In genomic region chr2:101821828-101822458, GRCh38 we compare ENCODE assay signal across 15 cellular contexts.
"Had no signal": no experiment of that assay in that cellular context is flagged by ENCODE, and none has a peak within 500 bp of the region (broad histone marks: within the 10 kb centered on the region; RNA-seq: fewer than 3 reads in every experiment).

No MANE protein-coding gene starts in this region.

- H3K4me3 ChIP-seq: thyroid gland, vagina had no signal

- ATAC-seq: left lobe of liver; stimulated activated memory B cell treated with anti-CD40 and anti-IgM and Interleukin-4, amounts not matched to agents 10 μg/mL and 1 μg/mL and 100 μg/mL, for 72 hours had no signal

- DNase-seq: activated CD4-positive, alpha-beta T cell treated with anti-CD3 and anti-CD28 coated beads, Interleukin-2, amount 10 ng/mL, durations not matched to agents 24 days and 14 days; activated CD4-positive, CD25-positive, alpha-beta regulatory T cell; activated CD8-positive, alpha-beta memory T cell treated with anti-CD3 and anti-CD28 coated beads, Interleukin-2, amount 50 U/mL, for 48 hours; activated gamma-delta T cell treated with Interleukin-2 at 50 U/mL for 16 hours; aorta; dermis blood vessel endothelial cell; endodermal cell; islet precursor cell; naive thymus-derived CD4-positive, alpha-beta T cell; T-helper 2 cell; thyroid gland had no signal

- H3K4me3 Mint-ChIP-seq: endodermal cell; stimulated activated memory B cell treated with anti-CD40 and anti-IgM and Interleukin-4, amounts not matched to agents 10 μg/mL and 1 μg/mL and 100 μg/mL, for 72 hours had no signal

- H3K9me3 ChIP-seq: thyroid gland, vagina had no signal

- H3K27ac ChIP-seq: parathyroid adenoma, thyroid gland, vagina had no signal

- H3K9me3 Mint-ChIP-seq: activated CD4-positive, alpha-beta T cell treated with anti-CD3 and anti-CD28 coated beads, Interleukin-2, amount 10 ng/mL, durations not matched to agents 24 days and 14 days; endodermal cell; naive thymus-derived CD4-positive, alpha-beta T cell; stimulated activated memory B cell treated with anti-CD40 and anti-IgM and Interleukin-4, amounts not matched to agents 10 μg/mL and 1 μg/mL and 100 μg/mL, for 72 hours had no signal

- H3K4me1 ChIP-seq: parathyroid adenoma had no signal

- H3K27me3 Mint-ChIP-seq: activated CD4-positive, alpha-beta T cell treated with anti-CD3 and anti-CD28 coated beads, Interleukin-2, amount 10 ng/mL, durations not matched to agents 24 days and 14 days; naive thymus-derived CD4-positive, alpha-beta T cell; stimulated activated memory B cell treated with anti-CD40 and anti-IgM and Interleukin-4, amounts not matched to agents 10 μg/mL and 1 μg/mL and 100 μg/mL, for 72 hours had no signal

- H2AFZ ChIP-seq: parathyroid adenoma had no signal

- H3K36me3 ChIP-seq: thyroid gland had no signal

- H3K27me3 ChIP-seq: thyroid gland, vagina had no signal
